In genomic region chr21:14591882-14592281, GRCh38 we compare ENCODE assay signal across 1 cellular context.
A peak's percentile ranks its signal among the peaks of the same experiment; 100 is the strongest.
TF ChIP-seq lines count a peak whose summit lies in the region.

No MANE protein-coding gene starts in this region.

TF ChIP-seq in K562, 482 proteins besides CTCF, POLR2A, EP300 and RAD21 (continued from another document):
- TF ChIP-seq ATF4 (CRISPR knock-in tag; IDR thresholded peaks at IDR 0.05), result 0 out of 2 replicates have a peak, but pooled peaks have one; percentile 11
- peak; percentile 63; the same call in 1 of the 2 replicates for TF ChIP-seq ZNF311 (CRISPR knock-in tag; IDR thresholded peaks at IDR 0.05)
- TF ChIP-seq YY1 (IDR thresholded peaks at IDR 0.05; ENCODE audit: borderline replicate concordance in 1 of 3, control insufficient read depth in 1 of 3, extremely low read depth in 1 of 3, insufficient read depth in 3 of 3, insufficient read length in 1 of 3, insufficient replicate concordance in 2 of 3, low read depth in 1 of 3, low read length in 2 of 3), result no peak
- no peak for TF ChIP-seq HNRNPH1 (optimal IDR thresholded peaks at IDR 0.05; ENCODE audit: low read depth, low read length)
- TF ChIP-seq ZBTB9 (CRISPR knock-in tag; IDR thresholded peaks at IDR 0.05), result 0 out of 2 replicates have a peak, but pooled peaks have one; percentile 49
- 0 out of 2 replicates have a peak, but pooled peaks have one; percentile 23 for TF ChIP-seq SMAD4 (CRISPR knock-in tag; conservative IDR thresholded peaks at IDR 0.05)
- peak; percentile 47; the same call in 1 of the 2 replicates for TF ChIP-seq CXXC5 (CRISPR knock-in tag; IDR thresholded peaks at IDR 0.05)
- no peak for TF ChIP-seq ZNF740 (CRISPR knock-in tag; IDR thresholded peaks at IDR 0.05)
- TF ChIP-seq ZNF740 (tag; IDR thresholded peaks at IDR 0.05), result 0 out of 4 replicates have a peak, but pooled peaks of 1 of the 2 experiments have one; percentile 27
